In genomic region chr17:70091005-70091568, GRCh38 we compare ENCODE assay signal across 1 cellular context.
TF ChIP-seq lines count a peak whose summit lies in the region.

No MANE protein-coding gene starts in this region.

TF ChIP-seq in endothelial cell of umbilical vein, 7 proteins besides CTCF, POLR2A, EP300 and RAD21 (continued from another document):
- TF ChIP-seq, protein P1, sequence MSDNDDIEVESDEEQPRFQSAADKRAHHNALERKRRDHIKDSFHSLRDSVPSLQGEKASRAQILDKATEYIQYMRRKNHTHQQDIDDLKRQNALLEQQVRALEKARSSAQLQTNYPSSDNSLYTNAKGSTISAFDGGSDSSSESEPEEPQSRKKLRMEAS (IDR thresholded peaks at IDR 0.05; ENCODE audit: insufficient read depth, insufficient read length), result no peak
- no peak for TF ChIP-seq EZH2 (IDR thresholded peaks at IDR 0.05; ENCODE audit: borderline replicate concordance, low read depth, low read length, severe bottlenecking)
